In the genomic region with DNA sequence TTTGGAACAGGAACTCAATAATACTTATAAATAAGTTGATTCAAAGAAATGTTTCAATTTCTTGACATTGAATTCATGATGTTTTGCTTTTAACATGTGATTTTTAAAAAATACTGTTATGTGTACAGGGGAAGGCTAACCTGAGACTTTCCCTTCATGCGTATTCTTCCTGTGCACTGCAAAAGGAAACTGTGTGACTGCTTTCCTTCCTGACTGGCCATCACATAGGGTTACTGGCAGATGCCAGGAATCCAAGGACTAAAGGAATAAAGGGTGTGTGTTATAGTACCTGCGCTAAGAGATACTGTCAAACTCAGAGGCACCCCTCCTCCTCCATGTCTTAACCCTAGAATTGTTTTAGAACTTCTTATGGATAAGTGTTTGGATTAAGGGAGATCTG, we compare ENCODE assay signal across 1 cellular context.
TF ChIP-seq lines count a peak whose summit lies in the region.

No MANE protein-coding gene starts in this region.

TF ChIP-seq in endothelial cell of umbilical vein, 7 proteins besides CTCF, POLR2A, EP300 and RAD21:
- TF ChIP-seq FOS (IDR thresholded peaks at IDR 0.05; ENCODE audit: borderline replicate concordance, insufficient read depth, low read length) (no peak), JUN (IDR thresholded peaks at IDR 0.05; ENCODE audit: borderline replicate concordance, insufficient read depth, insufficient read length, low read depth) (no peak), POLR2AphosphoS5 (IDR thresholded peaks at IDR 0.05; ENCODE audit: insufficient read depth, low read depth, low read length) (no peak), MYC (IDR thresholded peaks at IDR 0.05; ENCODE audit: low read depth, low read length) (no peak), GATA2 (IDR thresholded peaks at IDR 0.05; ENCODE audit: insufficient read depth, insufficient read length, low read depth, low read length) (no peak), EZH2 (IDR thresholded peaks at IDR 0.05; ENCODE audit: borderline replicate concordance, low read depth, low read length, severe bottlenecking) (no peak)
- TF ChIP-seq, protein P1, sequence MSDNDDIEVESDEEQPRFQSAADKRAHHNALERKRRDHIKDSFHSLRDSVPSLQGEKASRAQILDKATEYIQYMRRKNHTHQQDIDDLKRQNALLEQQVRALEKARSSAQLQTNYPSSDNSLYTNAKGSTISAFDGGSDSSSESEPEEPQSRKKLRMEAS (IDR thresholded peaks at IDR 0.05; ENCODE audit: insufficient read depth, insufficient read length), result no peak
